In genomic region chr10:90751107-90751997, GRCh38 we compare ENCODE assay signal across 8 cellular contexts.
DNase-seq lines count a peak whose midpoint lies in the region; ATAC-seq and TF ChIP-seq lines count a peak whose summit lies in the region.

No MANE protein-coding gene starts in this region.

- H2BK5ac ChIP-seq in mesendoderm (ENCODE audit: low read length): no peak overlapping the region

- H4K8ac ChIP-seq in mesendoderm (ENCODE audit: low read depth, low read length): no peak overlapping the region

- H3K27ac ChIP-seq in mesendoderm (ENCODE audit: low read depth, low read length) (no peak overlapping the region), stomach (no peak overlapping the region)

- H2BK15ac ChIP-seq in mesendoderm (replicated peaks; ENCODE audit: low read depth): no peak overlapping the region

- DNase-seq in CD1c-positive myeloid dendritic cell (ENCODE audit: extremely low spot score) (peak; percentile 72), HPDE6-E6E7 (ENCODE audit: extremely low spot score) (peak; percentile 64), T1000 (lab: John Stamatoyannopoulos, UW) (peak; percentile 10), dedifferentiated amniotic fluid mesenchymal stem cell (ENCODE audit: extremely low spot score) (peak; percentile 29), mesendoderm (peak; percentile 82), stomach (no peak)

- peaks cover 5% of the 10 kb centered on the region for H3K79me2 ChIP-seq in mesendoderm (ENCODE audit: control insufficient read depth, insufficient read depth, low read length)

- no peak overlapping the region for H3K18ac ChIP-seq in mesendoderm (ENCODE audit: low read length)

- H3K4me2 ChIP-seq in mesendoderm (ENCODE audit: low read length): no peak overlapping the region

- H3K79me1 ChIP-seq in mesendoderm (ENCODE audit: low read length): no peaks in the 10 kb centered on the region

- ATAC-seq in GM18873 (IDR thresholded peaks at IDR 0.05; ENCODE audit: low FRiP score, unreplicated experiment) (peak; percentile 62), HG02610 (IDR thresholded peaks at IDR 0.05; ENCODE audit: unreplicated experiment) (no peak)

- TF ChIP-seq EP300 in stomach (IDR thresholded peaks at IDR 0.05): no peak

- H3K56ac ChIP-seq in mesendoderm (ENCODE audit: low read length): peak overlapping the region; percentile 2

- H3K4ac ChIP-seq in mesendoderm (ENCODE audit: low read depth, low read length): no peak overlapping the region

- H3K23ac ChIP-seq in mesendoderm (ENCODE audit: low read length): no peak overlapping the region

- no peak overlapping the region for H2AK5ac ChIP-seq in mesendoderm (ENCODE audit: low read length)

- TF ChIP-seq CTCF in stomach (IDR thresholded peaks at IDR 0.05): peak in 5 of 7 experiments; percentile 49 to 61 (median 57)

- H3K36me3 ChIP-seq in mesendoderm (ENCODE audit: control insufficient read depth, insufficient read depth, low read length): no peaks in the 10 kb centered on the region
- H3K36me3 ChIP-seq in stomach: no peaks in the 10 kb centered on the region

- TF ChIP-seq POLR2A in stomach (IDR thresholded peaks at IDR 0.05): no peak

- H3K4me1 ChIP-seq in mesendoderm (ENCODE audit: control insufficient read depth, low read depth, low read length) (no peaks in the 10 kb centered on the region), stomach (no peaks in the 10 kb centered on the region)

- H2BK120ac ChIP-seq in mesendoderm (ENCODE audit: low read depth, low read length): no peak overlapping the region

- WGBS in mesendoderm (ENCODE audit: extremely low coverage, insufficient coverage, low lambda C conversion rate): no CpG with 5 or more reads among the region's 4 CpGs
- WGBS in stomach, 5 donors: 32 to 46% (median 34%) methylated on average over 4 of the region's 4 CpGs

- H3K27me3 ChIP-seq in mesendoderm (ENCODE audit: insufficient read depth, low read length, poor library complexity) (no peaks in the 10 kb centered on the region), stomach (no peaks in the 10 kb centered on the region)

- H3K9me3 ChIP-seq in stomach: no peaks in the 10 kb centered on the region

- no peak overlapping the region for H4K5ac ChIP-seq in mesendoderm (ENCODE audit: low read length)

- intact Hi-C loops in stomach (cut with DNase I; ENCODE audit: low total_unique reads): loop anchor here (10.0 kb wide), 1 partner anchor 113 kb away; no protein-coding TSS in a partner anchor

- H3K9ac ChIP-seq in mesendoderm (ENCODE audit: low read length): no peak overlapping the region

- H3K4me3 ChIP-seq in mesendoderm (ENCODE audit: low read length): no peak overlapping the region
- H3K4me3 ChIP-seq in stomach: no peak overlapping the region
